11 cellular contexts compared by ENCODE assay signal in genomic region chr20:36097751-36098151, GRCh38. TPM values are rescaled to one million over a fixed set of nuclear protein-coding genes. Genes with fewer than 3 reads are reported as not detected.
DNase-seq lines count a peak whose midpoint lies in the region; ATAC-seq and TF ChIP-seq lines count a peak whose summit lies in the region.
"Had no signal": no experiment of that assay in that cellular context is flagged by ENCODE, and none has a peak within 500 bp of the region (broad histone marks: within the 10 kb centered on the region; RNA-seq: fewer than 3 reads in every experiment).

No MANE protein-coding gene starts in this region.

- DNase-seq in activated naive CD8-positive, alpha-beta T cell treated with anti-CD3 and anti-CD28 coated beads, Interleukin-2, amount 10 ng/mL, durations not matched to agents 7 days and 5 days = no peak
- no peak for DNase-seq in activated naive CD8-positive, alpha-beta T cell treated with anti-CD3 and anti-CD28 coated beads for 36 hours
- DNase-seq in WERI-Rb-1 (peak; percentile 22), iPS-NIHi7 (ENCODE audit: extremely low spot score) (peak; percentile 85), type B pancreatic cell (ENCODE audit: extremely low spot score, unreplicated experiment) (no peak), NCI-H446 (lab: John Stamatoyannopoulos, UW) (no peak)
- DNase-seq: NCI-H1092 had no signal

- no peak for TF ChIP-seq CTCF in WERI-Rb-1 (IDR thresholded peaks at IDR 0.05; ENCODE audit: low read depth, low read length)
- TF ChIP-seq CTCF in type B pancreatic cell (conservative IDR thresholded peaks at IDR 0.05) = no peak

- no peaks in the 10 kb centered on the region for H3K9me3 Mint-ChIP-seq in activated naive CD8-positive, alpha-beta T cell treated with anti-CD3 and anti-CD28 coated beads, Interleukin-2, amount 10 ng/mL, durations not matched to agents 7 days and 5 days
- H3K9me3 Mint-ChIP-seq in activated naive CD8-positive, alpha-beta T cell treated with anti-CD3 and anti-CD28 coated beads for 36 hours = no peaks in the 10 kb centered on the region
- H3K9me3 Mint-ChIP-seq in type B pancreatic cell = no peaks in the 10 kb centered on the region
- H3K9me3 Mint-ChIP-seq: naive thymus-derived CD8-positive, alpha-beta T cell had no signal

- H3K27me3 ChIP-seq in WERI-Rb-1 (ENCODE audit: insufficient read depth, low read depth, severe bottlenecking) = peaks cover 17% of the 10 kb centered on the region

- peaks cover 22% of the 10 kb centered on the region for H3K4me1 Mint-ChIP-seq in activated naive CD8-positive, alpha-beta T cell treated with anti-CD3 and anti-CD28 coated beads, Interleukin-2, amount 10 ng/mL, durations not matched to agents 7 days and 5 days
- H3K4me1 Mint-ChIP-seq in activated naive CD8-positive, alpha-beta T cell treated with anti-CD3 and anti-CD28 coated beads for 36 hours = peaks cover 16% of the 10 kb centered on the region
- peaks cover 32% of the 10 kb centered on the region for H3K4me1 Mint-ChIP-seq in type B pancreatic cell (ENCODE audit: unreplicated experiment)

- no peak overlapping the region for H3K27ac ChIP-seq in WERI-Rb-1
- H3K27ac ChIP-seq: foreskin keratinocyte had no signal

- H3K9me3 ChIP-seq in WERI-Rb-1 (ENCODE audit: severe bottlenecking) = no peaks in the 10 kb centered on the region

- peak overlapping the region; percentile 5 for H3K27ac Mint-ChIP-seq in activated naive CD8-positive, alpha-beta T cell treated with anti-CD3 and anti-CD28 coated beads, Interleukin-2, amount 10 ng/mL, durations not matched to agents 7 days and 5 days
- H3K27ac Mint-ChIP-seq in activated naive CD8-positive, alpha-beta T cell treated with anti-CD3 and anti-CD28 coated beads for 36 hours = no peak overlapping the region
- peak overlapping the region; percentile 75 for H3K27ac Mint-ChIP-seq in type B pancreatic cell

- no peak for ATAC-seq in activated naive CD8-positive, alpha-beta T cell treated with anti-CD3 and anti-CD28 coated beads, Interleukin-2, amount 10 ng/mL, durations not matched to agents 7 days and 5 days (ENCODE audit: low read depth)
- ATAC-seq in HG03571 (IDR thresholded peaks at IDR 0.05; ENCODE audit: unreplicated experiment) (no peak), GM19324 (IDR thresholded peaks at IDR 0.05; ENCODE audit: low FRiP score, unreplicated experiment) (no peak)
- ATAC-seq: foreskin keratinocyte; naive thymus-derived CD8-positive, alpha-beta T cell had no signal

- H3K27me3 Mint-ChIP-seq in activated naive CD8-positive, alpha-beta T cell treated with anti-CD3 and anti-CD28 coated beads, Interleukin-2, amount 10 ng/mL, durations not matched to agents 7 days and 5 days = peaks cover 19% of the 10 kb centered on the region
- H3K27me3 Mint-ChIP-seq in activated naive CD8-positive, alpha-beta T cell treated with anti-CD3 and anti-CD28 coated beads for 36 hours = peaks cover 18% of the 10 kb centered on the region
- H3K27me3 Mint-ChIP-seq in type B pancreatic cell = peaks cover 11% of the 10 kb centered on the region

- no peak overlapping the region for H3K4me3 ChIP-seq in WERI-Rb-1 (ENCODE audit: low read depth, low read length)

- H3K4me3 Mint-ChIP-seq in activated naive CD8-positive, alpha-beta T cell treated with anti-CD3 and anti-CD28 coated beads, Interleukin-2, amount 10 ng/mL, durations not matched to agents 7 days and 5 days = no peak overlapping the region
- no peak overlapping the region for H3K4me3 Mint-ChIP-seq in activated naive CD8-positive, alpha-beta T cell treated with anti-CD3 and anti-CD28 coated beads for 36 hours
- peak overlapping the region; percentile 24 for H3K4me3 Mint-ChIP-seq in type B pancreatic cell
- H3K4me3 Mint-ChIP-seq: naive thymus-derived CD8-positive, alpha-beta T cell had no signal

- no peaks in the 10 kb centered on the region for H3K36me3 ChIP-seq in WERI-Rb-1

- POLR2A ChIA-PET in activated naive CD8-positive, alpha-beta T cell treated with anti-CD3 and anti-CD28 coated beads, Interleukin-2, amount 10 ng/mL, durations not matched to agents 7 days and 5 days (lab: Charles Lee) = no interaction called here

- H3K36me3 Mint-ChIP-seq in activated naive CD8-positive, alpha-beta T cell treated with anti-CD3 and anti-CD28 coated beads, Interleukin-2, amount 10 ng/mL, durations not matched to agents 7 days and 5 days = peaks cover 3% of the 10 kb centered on the region
- no peaks in the 10 kb centered on the region for H3K36me3 Mint-ChIP-seq in activated naive CD8-positive, alpha-beta T cell treated with anti-CD3 and anti-CD28 coated beads for 36 hours
- H3K36me3 Mint-ChIP-seq in type B pancreatic cell = no peaks in the 10 kb centered on the region

RNA-seq across cellular contexts. Expression of gene EPB41L1, which starts 56.8 kb away (rescaled TPM):
- total RNA-seq in activated naive CD8-positive, alpha-beta T cell treated with anti-CD3 and anti-CD28 coated beads, Interleukin-2, amount 10 ng/mL, durations not matched to agents 7 days and 5 days = under 1 TPM in 1 of 2 experiments, not detected in 1; 0.62 TPM
- under 1 TPM; 0.84 to 0.99 TPM for total RNA-seq in activated naive CD8-positive, alpha-beta T cell treated with anti-CD3 and anti-CD28 coated beads for 36 hours
- total RNA-seq in type B pancreatic cell (ENCODE audit: low replicate concordance) = 62.7 and 68.1 TPM in 2 replicates

Comparison
In these comparisons a context has a peak if more than half of its experiments do, and no peak if none do; other contexts are left out.
1. DNase-seq: peak in WERI-Rb-1 (single experiment) and iPS-NIHi7 (single experiment); none in activated naive CD8-positive, alpha-beta T cell treated with anti-CD3 and anti-CD28 coated beads, Interleukin-2, amount 10 ng/mL, durations not matched to agents 7 days and 5 days (single experiment), activated naive CD8-positive, alpha-beta T cell treated with anti-CD3 and anti-CD28 coated beads for 36 hours (single experiment), type B pancreatic cell (single experiment) and NCI-H446 (0 of 2).
2. RNA of gene EPB41L1, which starts 56.8 kb away (total RNA-seq): 62.7 to 68.1 TPM in type B pancreatic cell; 0.84 to 0.99 TPM in activated naive CD8-positive, alpha-beta T cell treated with anti-CD3 and anti-CD28 coated beads for 36 hours and 0.62 TPM in activated naive CD8-positive, alpha-beta T cell treated with anti-CD3 and anti-CD28 coated beads, Interleukin-2, amount 10 ng/mL, durations not matched to agents 7 days and 5 days; every median in the first group is over 10 times any median in the second.